8 cellular contexts compared by ENCODE assay signal in the genomic region with DNA sequence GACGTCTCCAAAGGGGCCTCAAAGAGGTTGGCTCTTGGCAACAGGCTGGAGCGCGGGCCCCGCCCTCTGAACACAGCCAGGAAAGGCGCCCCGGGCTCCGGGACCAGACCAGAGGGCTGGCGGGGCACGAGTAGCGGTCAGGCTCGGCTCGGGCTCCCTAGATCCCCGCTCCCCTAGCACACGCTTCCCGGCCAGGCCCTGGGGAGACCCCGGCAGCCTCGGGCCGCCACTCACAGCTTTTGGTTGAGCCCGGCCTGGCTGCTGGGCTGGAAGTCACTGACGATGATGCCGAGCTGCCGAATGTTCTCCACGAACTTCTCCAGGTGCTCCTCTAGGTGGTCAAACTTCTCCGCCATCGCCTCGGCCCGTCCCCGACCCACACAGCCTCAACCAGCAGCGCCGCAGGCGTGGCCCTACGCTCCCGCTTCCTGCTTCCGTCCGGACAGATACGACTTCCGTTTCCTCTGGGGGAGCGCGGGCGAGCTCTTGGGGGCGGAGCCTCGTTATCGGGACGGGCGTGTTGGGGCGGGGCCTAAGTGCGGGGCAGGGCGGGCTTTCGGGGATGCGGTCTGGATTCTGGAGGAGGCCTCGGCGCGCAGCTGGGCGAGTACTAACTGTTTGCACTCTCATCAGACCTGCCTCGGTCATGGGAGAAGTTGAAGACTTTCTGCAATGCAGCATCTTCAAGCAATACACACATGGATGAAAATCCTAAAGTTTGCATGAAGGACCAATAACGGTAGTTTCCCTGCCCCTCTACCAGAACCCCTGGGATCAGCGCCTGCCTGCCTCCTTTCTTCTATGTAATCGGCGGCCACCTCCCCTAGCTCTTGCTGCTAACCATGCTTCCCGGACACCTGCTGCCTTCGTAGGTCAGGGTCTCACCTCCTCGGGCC. TPM values are rescaled to one million over a fixed set of nuclear protein-coding genes. Genes with fewer than 3 reads are reported as not detected.
A peak's percentile ranks its signal among the peaks of the same experiment; 100 is the strongest.
DNase-seq lines count a peak whose midpoint lies in the region; ATAC-seq and TF ChIP-seq lines count a peak whose summit lies in the region.

A gene with protein sequence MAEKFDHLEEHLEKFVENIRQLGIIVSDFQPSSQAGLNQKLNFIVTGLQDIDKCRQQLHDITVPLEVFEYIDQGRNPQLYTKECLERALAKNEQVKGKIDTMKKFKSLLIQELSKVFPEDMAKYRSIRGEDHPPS (minus strand): TSS at position 420 of the 896 bp plus-strand sequence. CDS start 64 bp downstream, at position 356.

- H3K27me3 ChIP-seq in left ventricle myocardium inferior (ENCODE audit: low read depth) (no peaks in the 10 kb centered on the region), prostate gland (replicated peaks; ENCODE audit: insufficient read depth) (no peaks in the 10 kb centered on the region)

- WGBS in prostate gland: 2% methylated on average over 56 of the region's 62 CpGs
- 1% methylated on average over 62 of the region's 62 CpGs for WGBS in urinary bladder

- H3K4me1 ChIP-seq in left ventricle myocardium inferior: peaks cover 42% of the 10 kb centered on the region
- H3K4me1 ChIP-seq in prostate gland (replicated peaks): peaks cover 9% of the 10 kb centered on the region
- H3K4me1 ChIP-seq in urinary bladder (ENCODE audit: insufficient read depth): no peaks in the 10 kb centered on the region

- TF ChIP-seq CTCF in GM13976 (IDR thresholded peaks at IDR 0.05; ENCODE audit: borderline replicate concordance, control extremely low read depth, extremely low read depth, insufficient read depth, missing control alignments) (no peak), left ventricle myocardium inferior (IDR thresholded peaks at IDR 0.05; ENCODE audit: borderline replicate concordance) (no peak), prostate gland (IDR thresholded peaks at IDR 0.05) (no peak)

- DNase-seq in GM13976 (ENCODE audit: low spot score): peak; percentile 97
- peak; percentile 88 for DNase-seq in NCI-H146 treated with DMSO at 0.1 percent for 48 hours (lab: John Stamatoyannopoulos, UW; ENCODE audit: unreplicated experiment)
- DNase-seq in amniotic epithelial cell (ENCODE audit: low read depth): peak; percentile 88
- DNase-seq in left ventricle myocardium inferior: peak; percentile 96
- DNase-seq in prostate gland (ENCODE audit: low spot score): peak; percentile 91

- intact Hi-C loops in T-helper 1 cell treated with Interleukin-12 subunit alpha and Interleukin-12 subunit beta and Interleukin-4 antibody, amounts not matched to agents 30 ng/mL and 1 ng/mL, for 36 hours (cut with micrococcal nuclease): loop anchor here (1.0 to 10.0 kb wide), 11 partner anchors 18 to 1490 kb away; partner anchors contain the start of genes ICE1, NSUN2, SRD5A1 and TENT4A
- intact Hi-C loops in left ventricle myocardium inferior (cut with micrococcal nuclease): no loop called here
- intact Hi-C loops in prostate gland (cut with DNase I): loop anchor here (5.0 to 10.0 kb wide), 2 partner anchors 199 to 366 kb away; no protein-coding TSS in a partner anchor

- peaks cover 35% of the 10 kb centered on the region for H3K36me3 ChIP-seq in left ventricle myocardium inferior
- H3K36me3 ChIP-seq in prostate gland: peaks cover 0 to 2% of the 10 kb centered on the region in 2 donors
- H3K36me3 ChIP-seq in urinary bladder (ENCODE audit: insufficient read depth): no peaks in the 10 kb centered on the region

- H3K4me3 ChIP-seq in left ventricle myocardium inferior (peak within 1 kb of the TSS; percentile 97), prostate gland (peak within 1 kb of the TSS; percentile 85 to 94), urinary bladder (ENCODE audit: low read depth, low read length) (peak within 1 kb of the TSS; percentile 86)

- H3K9me3 ChIP-seq in left ventricle myocardium inferior (replicated peaks) (no peaks in the 10 kb centered on the region), prostate gland (no peaks in the 10 kb centered on the region)

- ATAC-seq in HG02870 (IDR thresholded peaks at IDR 0.05; ENCODE audit: unreplicated experiment): peak; percentile 97

- in situ Hi-C loops in GM13976 (cut with MboI; ENCODE audit: low sequenced_read_pairs, unreplicated experiment): no loop called here

- peak; percentile 57 for TF ChIP-seq POLR2A in prostate gland (IDR thresholded peaks at IDR 0.05)

- H3K27ac ChIP-seq in left ventricle myocardium inferior (replicated peaks) (peak within 1 kb of the TSS; percentile 93), prostate gland (peak within 1 kb of the TSS; percentile 77), urinary bladder (ENCODE audit: low read depth) (peak within 1 kb of the TSS; percentile 57)

RNA-seq across cellular contexts. Expression of the gene that starts here (rescaled TPM):
- 48.9 and 50.0 TPM in 2 replicates for total RNA-seq in T-helper 1 cell treated with Interleukin-12 subunit alpha and Interleukin-12 subunit beta and Interleukin-4 antibody, amounts not matched to agents 30 ng/mL and 1 ng/mL, for 36 hours
- total RNA-seq in left ventricle myocardium inferior: 26.3 TPM
- 10 to 100 TPM; 19.7 to 45.3 TPM for total RNA-seq in prostate gland
- total RNA-seq in urinary bladder: 15.1 TPM
- 44.7 TPM for polyA plus RNA-seq in urinary bladder

Comparison
In these comparisons a context has a peak if more than half of its experiments do, and no peak if none do; other contexts are left out.
1. Peak in every context shown above with its lines: DNase-seq, ATAC-seq, H3K4me3 ChIP-seq and H3K27ac ChIP-seq.